ENCODE assay signal across 8 cellular contexts in genomic region chr1:148033147-148033546, GRCh38.
DNase-seq lines count a peak whose midpoint lies in the region; ATAC-seq, FAIRE-seq and TF ChIP-seq lines count a peak whose summit lies in the region.
"Not testable (repeated sequence)": the region's sequence is repeated elsewhere in the genome, so short reads cannot be mapped to it uniquely, and the experiment has no call there.

No MANE protein-coding gene starts in this region.

- not testable (repeated sequence) for H3K4me1 ChIP-seq in endothelial cell of umbilical vein (ENCODE audit: control insufficient read depth, extremely low read depth, insufficient read depth, low read length); heart left ventricle; keratinocyte (ENCODE audit: control insufficient read depth, extremely low read depth, insufficient read depth, low read length); trophoblast cell (ENCODE audit: control insufficient read depth in 1 of 2, insufficient read depth in 2 of 2, low read length in 2 of 2); tibial artery

- not testable (repeated sequence) for H3K79me2 ChIP-seq in endothelial cell of umbilical vein (ENCODE audit: control insufficient read depth, insufficient read depth, low read length); keratinocyte (ENCODE audit: control insufficient read depth, insufficient read depth, low read length); trophoblast cell (ENCODE audit: control insufficient read depth, insufficient read depth, low read length, poor library complexity)

- ATAC-seq in WTC11: not testable (repeated sequence)
- peak in 1 of 4 donors; percentile 28 for ATAC-seq in heart left ventricle

- not testable (repeated sequence) for H3K14ac ChIP-seq in trophoblast cell (ENCODE audit: low read length)

- not testable (repeated sequence) for H4K12ac ChIP-seq in trophoblast cell (ENCODE audit: low read depth, low read length)

- H3K18ac ChIP-seq in trophoblast cell (ENCODE audit: low read length): not testable (repeated sequence)

- not testable (repeated sequence) for TF ChIP-seq CTCF in WTC11 (IDR thresholded peaks at IDR 0.05); astrocyte of the spinal cord (IDR thresholded peaks at IDR 0.05; ENCODE audit: low read depth, low read length); endothelial cell of umbilical vein (IDR thresholded peaks at IDR 0.05; ENCODE audit: extremely low read depth in 1 of 2, insufficient read depth in 1 of 2, low read depth in 1 of 2, low read length in 2 of 2); heart left ventricle (IDR thresholded peaks at IDR 0.05); keratinocyte (optimal IDR thresholded peaks at IDR 0.05 in 1 of 3, IDR thresholded peaks at IDR 0.05 in 1 of 3, conservative IDR thresholded peaks at IDR 0.05 in 1 of 3; ENCODE audit: extremely low read depth in 1 of 3, insufficient read depth in 2 of 3, low read length in 3 of 3); tibial artery (IDR thresholded peaks at IDR 0.05)

- H3K4me2 ChIP-seq in endothelial cell of umbilical vein (ENCODE audit: insufficient read depth, low read length) (peak overlapping the region; percentile 24), keratinocyte (ENCODE audit: control insufficient read depth, extremely low read depth, insufficient read depth, low read depth, low read length) (peak overlapping the region; percentile 48), trophoblast cell (ENCODE audit: low read length) (peak overlapping the region; percentile 47)

- peak overlapping the region; percentile 24 for H2AFZ ChIP-seq in endothelial cell of umbilical vein (ENCODE audit: low read depth, low read length)
- H2AFZ ChIP-seq in keratinocyte (ENCODE audit: control insufficient read depth, low read length); trophoblast cell (ENCODE audit: insufficient read depth, low read length, poor library complexity): not testable (repeated sequence)

- in situ Hi-C loops in astrocyte of the spinal cord (cut with HindIII; ENCODE audit: low sequenced_read_pairs): not testable (repeated sequence)

- not testable (repeated sequence) for FAIRE-seq in endothelial cell of umbilical vein (lab: Jason Lieb, UNC); keratinocyte (lab: Jason Lieb, UNC)

- peak overlapping the region; percentile 82 for H3K4me3 Mint-ChIP-seq in WTC11

- CTCF ChIA-PET in WTC11 (lab: Charles Lee); endothelial cell of umbilical vein (lab: Charles Lee): not testable (repeated sequence)

- not testable (repeated sequence) for H2BK12ac ChIP-seq in trophoblast cell (ENCODE audit: low read length)

- H3K9me1 ChIP-seq in endothelial cell of umbilical vein (replicated peaks; ENCODE audit: control insufficient read depth, extremely low read depth, insufficient read depth, low read length); keratinocyte (ENCODE audit: control insufficient read depth, extremely low read depth, insufficient read depth, low read length): not testable (repeated sequence)

- intact Hi-C loops in endothelial cell of umbilical vein (cut with micrococcal nuclease); heart left ventricle (cut with DNase I); tibial artery (cut with DNase I; ENCODE audit: low total_unique reads): not testable (repeated sequence)

- not testable (repeated sequence) for H2BK5ac ChIP-seq in trophoblast cell (ENCODE audit: low read depth, low read length, poor library complexity)

- not testable (repeated sequence) for H3K9me3 ChIP-seq in endothelial cell of umbilical vein (replicated peaks; ENCODE audit: control insufficient read depth, insufficient read depth, low read length); heart left ventricle; keratinocyte (ENCODE audit: control insufficient read depth, low read depth, low read length); trophoblast cell (ENCODE audit: insufficient read depth, low read depth, low read length); tibial artery

- H4K8ac ChIP-seq in trophoblast cell (ENCODE audit: low read depth, low read length): not testable (repeated sequence)

- not testable (repeated sequence) for H4K91ac ChIP-seq in trophoblast cell (ENCODE audit: low read depth, low read length)

- WGBS in heart left ventricle, 4 donors: 3 to 8% (median 5%) methylated on average over 8 to 12 of the region's 16 CpGs
- WGBS in trophoblast cell (ENCODE audit: extremely low coverage, insufficient coverage, insufficient read length): no CpG with 5 or more reads among the region's 16 CpGs

- H3K36me3 ChIP-seq in H7 (replicated peaks; ENCODE audit: control insufficient read depth, insufficient read depth, low read length); endothelial cell of umbilical vein (ENCODE audit: control insufficient read depth in 2 of 2, extremely low read depth in 1 of 2, insufficient read depth in 2 of 2, low read length in 2 of 2); heart left ventricle; keratinocyte (ENCODE audit: control insufficient read depth in 2 of 2, extremely low read depth in 1 of 2, insufficient read depth in 2 of 2, low read length in 2 of 2); trophoblast cell (ENCODE audit: control insufficient read depth in 1 of 2, insufficient read depth in 2 of 2, low read length in 2 of 2); tibial artery: not testable (repeated sequence)

- dilution Hi-C loops in endothelial cell of umbilical vein (cut with MboI; ENCODE audit: extremely low pct_ligation_motif_present, low sequenced_read_pairs); keratinocyte (cut with MboI; ENCODE audit: extremely low pct_ligation_motif_present, low sequenced_read_pairs): not testable (repeated sequence)

- H3K4me1 Mint-ChIP-seq in WTC11: not testable (repeated sequence)

- H3K27me3 ChIP-seq in H7 (ENCODE audit: control insufficient read depth, insufficient read depth, low read length); endothelial cell of umbilical vein (ENCODE audit: control insufficient read depth in 2 of 2, insufficient read depth in 2 of 2, low read length in 2 of 2); heart left ventricle; keratinocyte (ENCODE audit: control insufficient read depth, extremely low read depth, insufficient read depth, low read length); trophoblast cell (ENCODE audit: insufficient read depth, low read length); tibial artery: not testable (repeated sequence)

- not testable (repeated sequence) for H3K36me3 Mint-ChIP-seq in WTC11

- DNase-seq in H7; WTC11 (ENCODE audit: low spot score); astrocyte of the spinal cord (ENCODE audit: low read depth, low spot score); endothelial cell of umbilical vein (ENCODE audit: low read depth, low spot score); heart left ventricle; keratinocyte (ENCODE audit: low read depth, low spot score); trophoblast cell; tibial artery: not testable (repeated sequence)

- not testable (repeated sequence) for H4K20me1 ChIP-seq in endothelial cell of umbilical vein (replicated peaks; ENCODE audit: control insufficient read depth, extremely low read depth, insufficient read depth, low read length); keratinocyte (ENCODE audit: control insufficient read depth, extremely low read depth, insufficient read depth, low read length)

- not testable (repeated sequence) for H3K23ac ChIP-seq in trophoblast cell (ENCODE audit: low read length)

- POLR2A ChIA-PET in WTC11 (lab: Charles Lee); endothelial cell of umbilical vein (lab: Charles Lee): not testable (repeated sequence)

- H2AK5ac ChIP-seq in trophoblast cell (ENCODE audit: low read length): not testable (repeated sequence)

- not testable (repeated sequence) for H3K4ac ChIP-seq in trophoblast cell (ENCODE audit: low read depth, low read length)

- not testable (repeated sequence) for H3K9me3 Mint-ChIP-seq in WTC11

- not testable (repeated sequence) for H3K27ac Mint-ChIP-seq in WTC11

- H3K4me3 ChIP-seq in H7 (ENCODE audit: insufficient read depth, low read depth, low read length) (peak overlapping the region; percentile 37), astrocyte of the spinal cord (ENCODE audit: low read depth, low read length) (peak overlapping the region; percentile 5), heart left ventricle (peak overlapping the region in 7 of 12 donors; percentile 15 to 45 (median 33)), tibial artery (peak overlapping the region; percentile 44 to 47)
- H3K4me3 ChIP-seq in endothelial cell of umbilical vein (replicated peaks in 1 of 3; ENCODE audit: insufficient read depth in 1 of 3, low read depth in 1 of 3, low read length in 3 of 3); keratinocyte (ENCODE audit: control insufficient read depth in 2 of 3, extremely low read depth in 1 of 3, insufficient read depth in 2 of 3, low read depth in 1 of 3, low read length in 3 of 3); trophoblast cell (ENCODE audit: low read depth, low read length): not testable (repeated sequence)

- not testable (repeated sequence) for H2BK120ac ChIP-seq in trophoblast cell (ENCODE audit: insufficient read depth, low read length, poor library complexity)

- not testable (repeated sequence) for H3K79me1 ChIP-seq in trophoblast cell (ENCODE audit: low read length)

- TF ChIP-seq POLR2A in endothelial cell of umbilical vein (IDR thresholded peaks at IDR 0.05; ENCODE audit: low read depth, low read length); heart left ventricle (IDR thresholded peaks at IDR 0.05): not testable (repeated sequence)

- H3K27ac ChIP-seq in endothelial cell of umbilical vein (ENCODE audit: insufficient read depth, low read depth, low read length); heart left ventricle; keratinocyte (ENCODE audit: control insufficient read depth, insufficient read depth, low read length); trophoblast cell (ENCODE audit: low read depth, low read length): not testable (repeated sequence)
- H3K27ac ChIP-seq in tibial artery: peak overlapping the region in 1 of 2 donors; percentile 61

- not testable (repeated sequence) for H3K9ac ChIP-seq in endothelial cell of umbilical vein (replicated peaks; ENCODE audit: extremely low read depth, insufficient read depth, low read length); trophoblast cell (ENCODE audit: low read length)
- peak overlapping the region; percentile 33 for H3K9ac ChIP-seq in keratinocyte (ENCODE audit: control insufficient read depth, extremely low read depth, insufficient read depth, low read length)

- H3K27me3 Mint-ChIP-seq in WTC11 (ENCODE audit: low read depth): peaks cover 16% of the 10 kb centered on the region

- BruUV-seq in endothelial cell of umbilical vein (replicated peaks; lab: Mats Ljungman, UMichigan): not testable (repeated sequence)
